10 cellular contexts compared by ENCODE assay signal in the genomic region with DNA sequence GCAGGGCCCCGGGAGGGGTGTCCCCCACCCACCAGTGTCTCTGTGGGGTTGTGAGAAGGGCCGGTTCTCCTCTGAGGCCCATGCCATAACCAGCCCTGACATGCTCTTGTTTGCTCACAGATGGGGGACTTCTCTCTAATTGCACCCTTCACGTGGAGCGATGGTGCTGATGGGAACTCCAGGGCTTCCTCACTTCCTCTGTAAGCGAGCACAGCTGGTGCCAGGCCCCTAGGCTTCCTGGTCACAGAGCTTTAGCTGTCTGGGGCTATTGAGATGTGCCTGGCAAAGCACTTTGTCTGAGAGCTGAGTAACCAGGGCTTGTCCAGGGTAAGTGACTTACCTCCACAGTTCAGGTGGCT. TPM values are rescaled to one million over a fixed set of nuclear protein-coding genes. Genes with fewer than 3 reads are reported as not detected.
DNase-seq lines count a peak whose midpoint lies in the region; ATAC-seq and TF ChIP-seq lines count a peak whose summit lies in the region.
"Had no signal": no experiment of that assay in that cellular context is flagged by ENCODE, and none has a peak within 500 bp of the region (broad histone marks: within the 10 kb centered on the region; RNA-seq: fewer than 3 reads in every experiment).

No MANE protein-coding gene starts in this region.

- H3K9me3 Mint-ChIP-seq in osteocyte (ENCODE audit: unreplicated experiment) = peaks cover 17% of the 10 kb centered on the region

- peak; percentile 72 for ATAC-seq in HG02642 (IDR thresholded peaks at IDR 0.05; ENCODE audit: poor library complexity, unreplicated experiment)

- no peaks in the 10 kb centered on the region for H3K27me3 Mint-ChIP-seq in osteocyte (ENCODE audit: unreplicated experiment)

- peak; percentile 11 for DNase-seq in activated CD4-positive, alpha-beta T cell treated with anti-CD3 and anti-CD28 coated beads for 48 hours
- no peak for DNase-seq in activated CD4-positive, alpha-beta T cell treated with anti-CD3 and anti-CD28 coated beads, Interleukin-2, amount 50 U/mL, for 1 hour
- DNase-seq in NCI-H345 (lab: John Stamatoyannopoulos, UW) = peak; percentile 76
- peak; percentile 71 for DNase-seq in osteocyte (ENCODE audit: extremely low spot score, unreplicated experiment)
- DNase-seq in hippocampal formation (lab: John Stamatoyannopoulos, UW) = no peak
- DNase-seq in OCI-M2 (lab: John Stamatoyannopoulos, UW; ENCODE audit: unreplicated experiment) = no peak
- no peak for DNase-seq in RPMI8226
- DNase-seq: ACHN, NCI-H524 had no signal

- H3K4me3 Mint-ChIP-seq in osteocyte (ENCODE audit: unreplicated experiment) = no peak overlapping the region

- no peak overlapping the region for H3K27ac Mint-ChIP-seq in osteocyte (ENCODE audit: unreplicated experiment)

- peaks cover 11% of the 10 kb centered on the region for H3K36me3 Mint-ChIP-seq in osteocyte (ENCODE audit: unreplicated experiment)

- H3K4me1 Mint-ChIP-seq in osteocyte (ENCODE audit: unreplicated experiment) = peaks cover 14% of the 10 kb centered on the region

- no peak for TF ChIP-seq CTCF in osteocyte (IDR thresholded peaks at IDR 0.05)

RNA-seq across cellular contexts. Expression of a gene that starts 36.4 kb away (rescaled TPM):
- 39.9 and 40.3 TPM in 2 replicates for total RNA-seq in osteocyte

Comparison
In these comparisons a context has a peak if more than half of its experiments do, and no peak if none do; other contexts are left out.
1. DNase-seq: peak in activated CD4-positive, alpha-beta T cell treated with anti-CD3 and anti-CD28 coated beads for 48 hours (single experiment), NCI-H345 (single experiment) and osteocyte (single experiment); none in activated CD4-positive, alpha-beta T cell treated with anti-CD3 and anti-CD28 coated beads, Interleukin-2, amount 50 U/mL, for 1 hour (single experiment), hippocampal formation (0 of 2), OCI-M2 (single experiment) and RPMI8226 (single experiment).